In the genomic region with DNA sequence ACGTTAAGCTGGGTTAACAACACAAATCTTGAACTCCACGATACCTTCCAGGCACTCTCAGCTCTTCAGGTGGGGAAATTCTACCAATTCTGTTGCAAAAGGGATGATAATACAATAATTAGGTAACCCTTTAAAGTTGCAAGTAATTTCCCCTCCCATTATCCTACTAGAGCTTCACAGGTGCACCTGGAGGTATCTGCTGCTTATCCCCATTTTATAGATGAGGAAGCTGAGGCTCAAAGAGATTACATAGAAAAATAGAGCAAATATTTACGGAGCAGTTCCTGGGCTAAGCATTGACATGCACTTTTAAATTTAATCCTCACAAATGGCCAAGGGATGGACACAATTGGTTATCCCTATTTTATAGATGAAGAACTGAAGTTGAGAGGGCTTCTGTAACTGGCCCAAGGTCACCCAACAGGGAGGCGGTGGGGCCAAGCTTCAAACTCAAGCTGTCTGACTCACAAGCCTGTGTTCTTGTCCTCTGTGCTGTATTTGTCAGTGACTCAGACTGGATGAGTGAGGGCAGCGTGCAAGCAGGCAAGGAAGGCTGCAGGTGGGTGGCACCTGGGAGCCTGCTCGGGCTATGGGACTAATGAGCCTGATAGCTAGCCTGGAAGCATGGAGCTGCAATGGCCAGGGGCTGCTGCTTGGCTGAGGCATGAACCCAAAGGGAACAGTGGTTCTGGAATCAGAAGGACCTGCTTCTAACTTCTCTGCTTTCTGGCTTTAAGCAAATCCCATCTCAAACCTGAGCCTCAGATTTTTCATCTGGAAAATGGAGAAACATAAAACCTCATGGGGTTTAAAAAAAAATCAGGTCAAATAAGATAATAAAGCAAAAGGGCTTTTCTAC, we compare ENCODE assay signal across 15 cellular contexts.
DNase-seq lines count a peak whose midpoint lies in the region; ATAC-seq and TF ChIP-seq lines count a peak whose summit lies in the region.
"Had no signal": no experiment of that assay in that cellular context is flagged by ENCODE, and none has a peak within 500 bp of the region (broad histone marks: within the 10 kb centered on the region; RNA-seq: fewer than 3 reads in every experiment).

No MANE protein-coding gene starts in this region.

- H3K4me3 Mint-ChIP-seq in Caco-2 (ENCODE audit: unreplicated experiment), result no peak overlapping the region

- H3K79me2 ChIP-seq in mammary epithelial cell (ENCODE audit: insufficient read depth, low read length), result no peaks in the 10 kb centered on the region

- no peaks in the 10 kb centered on the region for H3K27me3 Mint-ChIP-seq in Caco-2 (ENCODE audit: insufficient read depth, unreplicated experiment)

- in situ Hi-C loops in ACHN (cut with HindIII; ENCODE audit: low pct_ligation_motif_present, low pct_unique_long_range_greater_than_20kb, low sequenced_read_pairs) (loop anchor here (25.0 kb wide), 2 partner anchors 148 to 202 kb away; no protein-coding TSS in a partner anchor), mammary epithelial cell (cut with MboI; ENCODE audit: low sequenced_read_pairs in 2 of 2) (loop anchor here (5.0 to 25.0 kb wide), 4 partner anchors 123 to 373 kb away; partner anchors contain the start of gene SLC26A2 (in 1 of the 2))

- H3K36me3 ChIP-seq in mammary epithelial cell (ENCODE audit: insufficient read depth, low read length) (peaks cover 3% of the 10 kb centered on the region), Caco-2 (ENCODE audit: control insufficient read depth, insufficient read depth, low read length) (no peaks in the 10 kb centered on the region; the same call in 1 of the 2 replicates)

- no peak overlapping the region for H3K4me3 ChIP-seq in mammary epithelial cell (replicated peaks in 1 of 3; ENCODE audit: insufficient read depth in 1 of 3, low read depth in 2 of 3, low read length in 3 of 3)
- H3K4me3 ChIP-seq in Caco-2 (ENCODE audit: low read depth, low read length), result no peak overlapping the region
- H3K4me3 ChIP-seq: Peyer's patch had no signal

- ATAC-seq in left colon, result peak; percentile 53
- ATAC-seq in GM21381 (IDR thresholded peaks at IDR 0.05; ENCODE audit: unreplicated experiment), result no peak
- ATAC-seq in HG02870 (IDR thresholded peaks at IDR 0.05; ENCODE audit: unreplicated experiment), result no peak

- H3K27ac ChIP-seq in mammary epithelial cell (ENCODE audit: insufficient read depth, low read depth, low read length), result no peak overlapping the region
- H3K27ac ChIP-seq: parathyroid adenoma, Peyer's patch had no signal

- H3K4me1 Mint-ChIP-seq in Caco-2 (ENCODE audit: low read depth, unreplicated experiment), result no peaks in the 10 kb centered on the region

- no peaks in the 10 kb centered on the region for H3K27me3 ChIP-seq in mammary epithelial cell (ENCODE audit: insufficient read depth, low read length)
- H3K27me3 ChIP-seq in Caco-2 (replicated peaks; ENCODE audit: control insufficient read depth, insufficient read depth, low read length), result no peaks in the 10 kb centered on the region
- H3K27me3 ChIP-seq: Peyer's patch had no signal

- dilution Hi-C loops in mammary epithelial cell (cut with HindIII; ENCODE audit: low sequenced_read_pairs), result no loop called here

- BruUV-seq in mammary epithelial cell (replicated peaks; lab: Mats Ljungman, UMichigan), result no TSS peak
- BruUV-seq in Caco-2 (replicated peaks; lab: Mats Ljungman, UMichigan), result no TSS peak

- H3K4me1 ChIP-seq in mammary epithelial cell (ENCODE audit: insufficient read depth, low read length) (peaks cover 18% of the 10 kb centered on the region), Caco-2 (no peaks in the 10 kb centered on the region)
- H3K4me1 ChIP-seq: parathyroid adenoma, Peyer's patch had no signal

- peak overlapping the region; percentile 68 for H2AFZ ChIP-seq in mammary epithelial cell (ENCODE audit: low read depth, low read length)
- H2AFZ ChIP-seq: parathyroid adenoma had no signal

- WGBS in mammary epithelial cell (ENCODE audit: low coverage, missing lambda C conversion rate), result 42% methylated on average over 6 of the region's 6 CpGs

- CTCF ChIA-PET in mammary epithelial cell (lab: Charles Lee; ENCODE audit: low non-redundant PET) (interaction anchor here (0.6 to 2.4 kb wide), 6 partner anchors 59 to 151 kb away, joined by 3 to 11 read pairs (median 4); no protein-coding TSS in a partner anchor), Caco-2 (lab: Charles Lee) (interaction anchor here (0.6 to 3.6 kb wide), 6 partner anchors 11 to 152 kb away, joined by 3 to 36 read pairs (median 15); partner anchors contain the start of gene SLC26A2)

- H3K9ac ChIP-seq in mammary epithelial cell (ENCODE audit: insufficient read depth, low read length), result no peak overlapping the region
- H3K9ac ChIP-seq: parathyroid adenoma had no signal

- H3K36me3 Mint-ChIP-seq in Caco-2 (ENCODE audit: insufficient read depth, unreplicated experiment), result peaks cover 11% of the 10 kb centered on the region

- H4K20me1 ChIP-seq in mammary epithelial cell (ENCODE audit: insufficient read depth, low read length), result no peaks in the 10 kb centered on the region

- peak in 1 of 2 donors; percentile 4 for TF ChIP-seq CTCF in mammary epithelial cell (conservative IDR thresholded peaks at IDR 0.05 in 1 of 2, IDR thresholded peaks at IDR 0.05 in 1 of 2; ENCODE audit: extremely low read depth in 1 of 2, insufficient read depth in 1 of 2, low read depth in 1 of 2, low read length in 2 of 2)
- TF ChIP-seq CTCF in Caco-2 (IDR thresholded peaks at IDR 0.05; ENCODE audit: insufficient read depth in 1 of 2, low read depth in 1 of 2, low read length in 1 of 2, severe bottlenecking in 1 of 2, unreplicated experiment in 1 of 2), result no peak

- POLR2A ChIA-PET in Caco-2 (lab: Charles Lee), result interaction anchor here (1.2 kb wide), 1 partner anchor 123 kb away, joined by 4 read pairs; no protein-coding TSS in a partner anchor

- H3K9me3 ChIP-seq in mammary epithelial cell (replicated peaks; ENCODE audit: insufficient read depth, low read length), result no peaks in the 10 kb centered on the region
- no peaks in the 10 kb centered on the region for H3K9me3 ChIP-seq in Caco-2
- H3K9me3 ChIP-seq: Peyer's patch had no signal

- H3K4me2 ChIP-seq in mammary epithelial cell (ENCODE audit: insufficient read depth, low read depth, low read length), result peak overlapping the region; percentile 43

- H3K27ac Mint-ChIP-seq in Caco-2 (ENCODE audit: unreplicated experiment), result no peak overlapping the region

- DNase-seq in ACHN, result peak; percentile 70
- peak; percentile 76 for DNase-seq in HT1080 (ENCODE audit: low read depth)
- peak; percentile 90 for DNase-seq in mammary epithelial cell
- DNase-seq in left colon, result no peak
- no peak for DNase-seq in Caco-2
- DNase-seq in activated CD4-positive, alpha-beta T cell treated with anti-CD3 and anti-CD28 coated beads, Interleukin-2, amount 50 U/mL, for 48 hours, result no peak
- DNase-seq: activated CD8-positive, alpha-beta memory T cell treated with anti-CD3 and anti-CD28 coated beads, Interleukin-2, amount 50 U/mL, for 4 hours; GOT3; KBM-7; kidney; NCI-H2171; Peyer's patch had no signal

- H3K9me3 Mint-ChIP-seq in Caco-2 (ENCODE audit: unreplicated experiment), result no peaks in the 10 kb centered on the region

- intact Hi-C loops in mammary epithelial cell (cut with micrococcal nuclease) (loop anchor here (1.0 to 10.0 kb wide), 3 partner anchors 14 to 596 kb away; partner anchors contain the start of gene TCOF1), left colon (cut with DNase I, micrococcal nuclease) (loop anchor here (10.0 kb wide), 1 partner anchor 156 kb away; no protein-coding TSS in a partner anchor), Caco-2 (cut with micrococcal nuclease; ENCODE audit: unreplicated experiment) (loop anchor here (5.0 to 10.0 kb wide), 3 partner anchors 63 to 376 kb away; no protein-coding TSS in a partner anchor)

Comparison
In these comparisons a context has a peak if more than half of its experiments do, and no peak if none do; other contexts are left out.
1. DNase-seq: peak in ACHN (single experiment), HT1080 (single experiment) and mammary epithelial cell (single experiment); none in left colon (0 of 2), Caco-2 (0 of 2) and activated CD4-positive, alpha-beta T cell treated with anti-CD3 and anti-CD28 coated beads, Interleukin-2, amount 50 U/mL, for 48 hours (0 of 2).